15 cellular contexts compared by ENCODE assay signal in genomic region chr3:8421267-8421666, GRCh38.
DNase-seq lines count a peak whose midpoint lies in the region; ATAC-seq and TF ChIP-seq lines count a peak whose summit lies in the region.
"Had no signal": no experiment of that assay in that cellular context is flagged by ENCODE, and none has a peak within 500 bp of the region (broad histone marks: within the 10 kb centered on the region; RNA-seq: fewer than 3 reads in every experiment).

No MANE protein-coding gene starts in this region.

- TF ChIP-seq CTCF in HFFc6 (IDR thresholded peaks at IDR 0.05) = peak; percentile 32
- TF ChIP-seq CTCF in kidney epithelial cell (IDR thresholded peaks at IDR 0.05; ENCODE audit: insufficient read depth, low read length, poor library complexity, severe bottlenecking) = peak; percentile 12
- peak in 1 of 6 experiments; percentile 7 for TF ChIP-seq CTCF in adrenal gland (IDR thresholded peaks at IDR 0.05)

- peaks cover 10% of the 10 kb centered on the region for H3K9me3 Mint-ChIP-seq in HFFc6
- H3K9me3 Mint-ChIP-seq: activated T-helper 2 cell treated with anti-CD3 and anti-CD28 coated beads, Interferon-gamma antibody, Interleukin-2, Interleukin-4, amounts not matched to agents 10 μg/mL and 5 μg/mL and 100 μg/mL, durations not matched to agents 14 hours and 24 hours and 36 hours had no signal

- DNase-seq in NCI-H524 (lab: John Stamatoyannopoulos, UW) = peak; percentile 9 to 46
- no peak for DNase-seq in NCI-H524 treated with DMSO at 0.1 percent for 48 hours (lab: John Stamatoyannopoulos, UW)
- no peak for DNase-seq in HFFc6
- peak; percentile 22 to 44 for DNase-seq in SJCRH30
- DNase-seq in kidney epithelial cell (ENCODE audit: low read depth) = no peak
- no peak for DNase-seq in DMS153 treated with DMSO at 0.1 percent for 48 hours (lab: John Stamatoyannopoulos, UW; ENCODE audit: unreplicated experiment)
- no peak for DNase-seq in adrenal gland
- DNase-seq: activated CD4-positive, alpha-beta T cell treated with anti-CD3 and anti-CD28 coated beads for 4 hours; MM.1S; NCI-H226; nucleus accumbens; stimulated activated CD4-positive, alpha-beta T cell treated with anti-CD3 and anti-CD28 coated beads, Interleukin-12 subunit alpha, Interleukin-12 subunit beta, amount 100 ng/mL, for 4 hours had no signal

- no peak overlapping the region for H3K4me3 ChIP-seq in SJCRH30
- no peak overlapping the region for H3K4me3 ChIP-seq in kidney epithelial cell (ENCODE audit: low read depth, low read length)
- H3K4me3 ChIP-seq in adrenal gland = no peak overlapping the region

- H3K4me1 ChIP-seq in SJCRH30 (no peaks in the 10 kb centered on the region), adrenal gland (replicated peaks in 1 of 2) (peaks cover 0 to 5% of the 10 kb centered on the region in 2 donors)

- H3K9me3 ChIP-seq in SJCRH30 (replicated peaks) (peaks cover 5% of the 10 kb centered on the region; the same call in 1 of the 2 replicates), adrenal gland (replicated peaks in 1 of 3) (no peaks in the 10 kb centered on the region)

- H3K27me3 ChIP-seq in SJCRH30 (no peaks in the 10 kb centered on the region), kidney epithelial cell (ENCODE audit: control insufficient read depth, insufficient read depth, low read length) (no peaks in the 10 kb centered on the region), adrenal gland (no peaks in the 10 kb centered on the region)

- H3K4me1 Mint-ChIP-seq in HFFc6 (ENCODE audit: low read depth) = peaks cover 30% of the 10 kb centered on the region

- H3K36me3 ChIP-seq in SJCRH30 (no peaks in the 10 kb centered on the region), kidney epithelial cell (ENCODE audit: control insufficient read depth, insufficient read depth, low read length) (no peaks in the 10 kb centered on the region), adrenal gland (replicated peaks in 1 of 2) (no peaks in the 10 kb centered on the region)

- H3K27ac ChIP-seq in SJCRH30 (no peak overlapping the region), adrenal gland (no peak overlapping the region)

- no peak for TF ChIP-seq POLR2A in adrenal gland (IDR thresholded peaks at IDR 0.05)

- ATAC-seq in HG03457 (IDR thresholded peaks at IDR 0.05; ENCODE audit: unreplicated experiment) = no peak
- ATAC-seq: esophagus mucosa had no signal

- H3K27me3 Mint-ChIP-seq in HFFc6 (ENCODE audit: insufficient read depth) = peaks cover 9% of the 10 kb centered on the region

- WGBS in adrenal gland, 4 donors = 60 to 83% (median 74%) methylated on average over 3 of the region's 3 CpGs

- intact Hi-C loops in adrenal gland (cut with DNase I) = no loop called here

- H3K27ac Mint-ChIP-seq in HFFc6 = no peak overlapping the region
- H3K27ac Mint-ChIP-seq: activated T-helper 2 cell treated with anti-CD3 and anti-CD28 coated beads, Interferon-gamma antibody, Interleukin-2, Interleukin-4, amounts not matched to agents 10 μg/mL and 5 μg/mL and 100 μg/mL, durations not matched to agents 14 hours and 24 hours and 36 hours had no signal

- peaks cover 7% of the 10 kb centered on the region for H3K36me3 Mint-ChIP-seq in HFFc6 (ENCODE audit: low read depth)

- H3K4me3 Mint-ChIP-seq in HFFc6 = no peak overlapping the region

Comparison
In these comparisons a context has a peak if more than half of its experiments do, and no peak if none do; other contexts are left out.
1. DNase-seq: peak in NCI-H524 (2 of 2) and SJCRH30 (2 of 2); none in NCI-H524 treated with DMSO at 0.1 percent for 48 hours (single experiment), HFFc6 (single experiment), kidney epithelial cell (single experiment), DMS153 treated with DMSO at 0.1 percent for 48 hours (single experiment) and adrenal gland (0 of 7).